ENCODE assay signal across 29 cellular contexts in genomic region chr11:119776031-119776636, GRCh38.
"Had no signal": no experiment of that assay in that cellular context is flagged by ENCODE, and none has a peak within 500 bp of the region (broad histone marks: within the 10 kb centered on the region; RNA-seq: fewer than 3 reads in every experiment).

No MANE protein-coding gene starts in this region.

- H3K27me3 ChIP-seq: colonic mucosa, heart left ventricle, right lobe of liver, thyroid gland, vagina had no signal

- ATAC-seq: foreskin keratinocyte; gastroesophageal sphincter; heart left ventricle; lower lobe of right lung; naive thymus-derived CD8-positive, alpha-beta T cell; right lobe of liver; stimulated activated naive CD8-positive, alpha-beta T cell treated with anti-CD3 and anti-CD28 coated beads, Interleukin-15, amount 100 ng/mL, for 72 hours had no signal

- H3K4me3 ChIP-seq: colonic mucosa, esophagus muscularis mucosa, gastroesophageal sphincter, heart left ventricle, left ventricle myocardium inferior, lower lobe of right lung, right lobe of liver, suprapubic skin, thyroid gland, vagina had no signal

- H3K27ac ChIP-seq: colonic mucosa, epithelial cell of prostate, esophagus muscularis mucosa, foreskin keratinocyte, gastroesophageal sphincter, heart left ventricle, left ventricle myocardium inferior, lower lobe of right lung, right lobe of liver, suprapubic skin, thyroid gland, vagina had no signal

- H3K4me1 ChIP-seq: colonic mucosa, foreskin keratinocyte, lower lobe of right lung, right lobe of liver, suprapubic skin, thyroid gland, vagina had no signal

- H3K36me3 ChIP-seq: colonic mucosa, esophagus muscularis mucosa, gastroesophageal sphincter, heart left ventricle, left ventricle myocardium inferior, lower lobe of right lung, right lobe of liver, suprapubic skin, thyroid gland, vagina had no signal

- H3K9me3 ChIP-seq: colonic mucosa, esophagus muscularis mucosa, gastroesophageal sphincter, heart left ventricle, left ventricle myocardium inferior, lower lobe of right lung, right lobe of liver, suprapubic skin, thyroid gland, vagina had no signal

- FAIRE-seq: islet of Langerhans, small intestine had no signal

- DNase-seq: colonic mucosa; effector CD8-positive, alpha-beta T cell; endodermal cell; foreskin keratinocyte; hippocampal formation; kidney glomerular epithelial cell; left colon; left ventricle myocardium inferior; lower lobe of right lung; naive thymus-derived CD8-positive, alpha-beta T cell; nephron progenitor cell; nucleus accumbens; stimulated activated CD4-positive, alpha-beta T cell treated with anti-CD3 and anti-CD28 coated beads, Interleukin-12 subunit alpha, Interleukin-12 subunit beta, amount 100 ng/mL, for 4 hours; stimulated activated CD4-positive, alpha-beta T cell treated with anti-CD3 and anti-CD28 coated beads, Interleukin-1b, Interleukin-23, amount 100 ng/mL, for 48 hours; stimulated activated CD4-positive, alpha-beta T cell treated with anti-CD3 and anti-CD28 coated beads, Interleukin-4, amount 100 ng/mL, for 1 hour; stimulated activated CD8-positive, alpha-beta memory T cell treated with anti-CD3 and anti-CD28 coated beads, Interleukin-4, amount 100 ng/mL, for 48 hours; stimulated activated naive CD4-positive, alpha-beta T cell; stimulated activated naive CD8-positive, alpha-beta T cell treated with anti-CD3 and anti-CD28 coated beads, Interleukin-15, amount 100 ng/mL, for 72 hours; thyroid gland; trophoblast cell had no signal
